ENCODE assay signal across 11 cellular contexts in genomic region chr12:109948382-109948781, GRCh38. TPM values are rescaled to one million over a fixed set of nuclear protein-coding genes. Genes with fewer than 3 reads are reported as not detected.
A peak's percentile ranks its signal among the peaks of the same experiment; 100 is the strongest.
DNase-seq lines count a peak whose midpoint lies in the region; ATAC-seq and TF ChIP-seq lines count a peak whose summit lies in the region.
"Had no signal": no experiment of that assay in that cellular context is flagged by ENCODE, and none has a peak within 500 bp of the region (broad histone marks: within the 10 kb centered on the region; RNA-seq: fewer than 3 reads in every experiment).

No MANE protein-coding gene starts in this region.

- H4K20me1 ChIP-seq in OCI-LY7 (ENCODE audit: insufficient read depth, low read length) = no peaks in the 10 kb centered on the region

- BruUV-seq in OCI-LY7 (replicated peaks; lab: Mats Ljungman, UMichigan) = no TSS peak

- no peaks in the 10 kb centered on the region for H3K9me2 ChIP-seq in OCI-LY7 (ENCODE audit: insufficient read depth, low read length)

- H3K9me3 ChIP-seq in adipocyte (ENCODE audit: control insufficient read depth, low read length) = no peaks in the 10 kb centered on the region
- H3K9me3 ChIP-seq in gastrocnemius medialis = no peaks in the 10 kb centered on the region
- H3K9me3 ChIP-seq in OCI-LY7 (ENCODE audit: low read length) = no peaks in the 10 kb centered on the region
- H3K9me3 ChIP-seq: ascending aorta had no signal

- CTCF ChIA-PET in OCI-LY7 (lab: Charles Lee; ENCODE audit: unreplicated experiment) = no interaction called here
- CTCF ChIA-PET in HEK293T (lab: Yijun Ruan, JAX) = no interaction called here

- no peaks in the 10 kb centered on the region for H3K27me3 ChIP-seq in adipocyte (replicated peaks; ENCODE audit: control insufficient read depth, insufficient read depth, low read length)
- H3K27me3 ChIP-seq in gastrocnemius medialis = no peaks in the 10 kb centered on the region
- H3K27me3 ChIP-seq: ascending aorta had no signal

- H3K9ac ChIP-seq in adipocyte (ENCODE audit: low read length) = peak overlapping the region; percentile 35

- intact Hi-C loops in gastrocnemius medialis (cut with DNase I; ENCODE audit: low total_unique reads) (loop anchor here (2.0 kb wide), 1 partner anchor 48 kb away; the partner anchor contains the start of gene TCHP), OCI-LY7 (cut with micrococcal nuclease; ENCODE audit: unreplicated experiment) (loop anchor here (5.0 kb wide), 1 partner anchor 34 kb away; no protein-coding TSS in a partner anchor)

- in situ Hi-C loops in gastrocnemius medialis (cut with MboI; ENCODE audit: low sequenced_read_pairs in 4 of 4) = no loop called here

- H3K4me1 ChIP-seq in adipocyte (ENCODE audit: control insufficient read depth, insufficient read depth, low read length) (peaks cover 65% of the 10 kb centered on the region), gastrocnemius medialis (peaks cover 53 to 67% of the 10 kb centered on the region in 2 donors), OCI-LY7 (ENCODE audit: insufficient read depth, low read length, poor library complexity, severe bottlenecking) (peaks cover 4% of the 10 kb centered on the region)

- POLR2A ChIA-PET in OCI-LY7 (lab: Charles Lee) = no interaction called here
- POLR2A ChIA-PET in HEK293T (lab: Yijun Ruan, JAX) = no interaction called here

- H3K4me2 ChIP-seq in OCI-LY7 (ENCODE audit: low read length) = no peak overlapping the region

- peak; percentile 46 for ATAC-seq in left lobe of liver
- ATAC-seq in gastrocnemius medialis = no peak

- no peak for TF ChIP-seq POLR2A in gastrocnemius medialis (IDR thresholded peaks at IDR 0.05)

- DNase-seq in LHCN-M2 (ENCODE audit: low read depth) (peak; percentile 86), adipocyte (ENCODE audit: low read depth) (peak; percentile 15), left lobe of liver (ENCODE audit: low spot score) (no peak), gastrocnemius medialis (no peak), germinal center (ENCODE audit: low spot score) (no peak), H4 (ENCODE audit: low spot score) (no peak), OCI-LY7 (ENCODE audit: low spot score) (no peak), HEK293T (ENCODE audit: extremely low spot score) (no peak)
- DNase-seq: DMS153, KG1 had no signal

- H3K36me3 ChIP-seq in adipocyte (ENCODE audit: control insufficient read depth, insufficient read depth, low read length, severe bottlenecking) (peaks cover 38% of the 10 kb centered on the region), gastrocnemius medialis (peaks cover 0 to 33% of the 10 kb centered on the region in 2 donors), OCI-LY7 (ENCODE audit: insufficient read depth, low read length) (peaks cover 98% of the 10 kb centered on the region)

- no peak overlapping the region for H2AFZ ChIP-seq in OCI-LY7 (ENCODE audit: low read length)

- no peaks in the 10 kb centered on the region for H3K79me2 ChIP-seq in OCI-LY7 (ENCODE audit: insufficient read depth, low read depth, low read length)

- TF ChIP-seq CTCF in gastrocnemius medialis (IDR thresholded peaks at IDR 0.05 in 4 of 5, conservative IDR thresholded peaks at IDR 0.05 in 1 of 5) = no peak
- TF ChIP-seq CTCF in OCI-LY7 (conservative IDR thresholded peaks at IDR 0.05; ENCODE audit: low read length) = no peak

- H3K4me3 ChIP-seq in adipocyte (ENCODE audit: low read length) = peak overlapping the region; percentile 0
- no peak overlapping the region for H3K4me3 ChIP-seq in gastrocnemius medialis
- no peak overlapping the region for H3K4me3 ChIP-seq in OCI-LY7 (ENCODE audit: low read depth, low read length, poor library complexity, severe bottlenecking)
- H3K4me3 ChIP-seq: ascending aorta had no signal

- H3K27ac ChIP-seq in gastrocnemius medialis (peak overlapping the region in 3 of 4 donors; percentile 20 to 79 (median 75)), OCI-LY7 (ENCODE audit: low read depth, low read length, poor library complexity, severe bottlenecking) (no peak overlapping the region)

TF ChIP-seq in HEK293T, 16 proteins besides CTCF, POLR2A, EP300 and RAD21:
- TF ChIP-seq SP1 (IDR thresholded peaks at IDR 0.05) (no peak), PKNOX1 (IDR thresholded peaks at IDR 0.05) (no peak), FOXM1 (IDR thresholded peaks at IDR 0.05; ENCODE audit: borderline replicate concordance) (no peak), ELF4 (IDR thresholded peaks at IDR 0.05) (no peak), L3MBTL2 (conservative IDR thresholded peaks at IDR 0.05) (no peak), FOXK2 (IDR thresholded peaks at IDR 0.05) (no peak), SUZ12 (IDR thresholded peaks at IDR 0.05) (no peak), ZNF384 (IDR thresholded peaks at IDR 0.05) (no peak), TARDBP (IDR thresholded peaks at IDR 0.05) (no peak), BHLHE40 (IDR thresholded peaks at IDR 0.05; ENCODE audit: borderline replicate concordance) (no peak), NFRKB (IDR thresholded peaks at IDR 0.05) (no peak), CTBP1 (IDR thresholded peaks at IDR 0.05; ENCODE audit: borderline replicate concordance) (no peak), LEF1 (IDR thresholded peaks at IDR 0.05; ENCODE audit: borderline replicate concordance) (no peak), FOXA1 (IDR thresholded peaks at IDR 0.05) (no peak), HDGF (IDR thresholded peaks at IDR 0.05; ENCODE audit: borderline replicate concordance) (no peak), ARNT (IDR thresholded peaks at IDR 0.05) (no peak)

RNA-seq across cellular contexts. Expression of gene GIT2, which starts 47.8 kb away (rescaled TPM):
- total RNA-seq in LHCN-M2 (2014; rRNA removed) (31.4 and 38.4 TPM in 2 replicates), left lobe of liver (15.5 TPM), gastrocnemius medialis (10 to 100 TPM; 23.4 to 32.1 (median 23.6) TPM), OCI-LY7 (2022) (123 and 124 TPM in 2 replicates)
- 24.7 TPM for polyA plus RNA-seq in LHCN-M2 (2012)
- total RNA-seq in H4 (2014; rRNA removed; shearing (Covaris generic)) = 13.6 and 14.7 TPM in 2 replicates
- 57.1 and 60.6 TPM in 2 replicates for total RNA-seq in OCI-LY7 (2014; rRNA removed; shearing (Covaris generic))

RNA-seq across cellular contexts. Expression of gene TCHP, which starts 48.3 kb away (rescaled TPM):
- total RNA-seq in LHCN-M2 (2014; rRNA removed) (14.9 and 19.0 TPM in 2 replicates), left lobe of liver (7.7 TPM), gastrocnemius medialis (1 to 10 TPM; 7.3 to 9.4 (median 8.0) TPM), OCI-LY7 (2022) (28.2 and 29.8 TPM in 2 replicates)
- 17.7 TPM for polyA plus RNA-seq in LHCN-M2 (2012)
- 10.9 and 11.8 TPM in 2 replicates for total RNA-seq in H4 (2014; rRNA removed; shearing (Covaris generic))
- 13.3 and 15.0 TPM in 2 replicates for total RNA-seq in OCI-LY7 (2014; rRNA removed; shearing (Covaris generic))

RNA-seq across cellular contexts. Expression of gene ANKRD13A, which starts 50.8 kb away (rescaled TPM):
- total RNA-seq in LHCN-M2 (2014; rRNA removed) (90.2 and 99.1 TPM in 2 replicates), left lobe of liver (16.6 TPM), gastrocnemius medialis (10 to 100 TPM; 19.0 to 29.3 (median 20.5) TPM), OCI-LY7 (2022) (208 and 216 TPM in 2 replicates)
- polyA plus RNA-seq in LHCN-M2 (2012) = 63.1 TPM
- 33.0 and 38.7 TPM in 2 replicates for total RNA-seq in H4 (2014; rRNA removed; shearing (Covaris generic))
- 135 and 140 TPM in 2 replicates for total RNA-seq in OCI-LY7 (2014; rRNA removed; shearing (Covaris generic))

Comparison
In these comparisons a context has a peak if more than half of its experiments do, and no peak if none do; other contexts are left out.
1. DNase-seq: peak in LHCN-M2 (single experiment) and adipocyte (single experiment); none in left lobe of liver (single experiment), gastrocnemius medialis (0 of 2), germinal center (single experiment), H4 (single experiment), OCI-LY7 (single experiment) and HEK293T (single experiment).